ENCODE assay signal across 7 cellular contexts in the genomic region with DNA sequence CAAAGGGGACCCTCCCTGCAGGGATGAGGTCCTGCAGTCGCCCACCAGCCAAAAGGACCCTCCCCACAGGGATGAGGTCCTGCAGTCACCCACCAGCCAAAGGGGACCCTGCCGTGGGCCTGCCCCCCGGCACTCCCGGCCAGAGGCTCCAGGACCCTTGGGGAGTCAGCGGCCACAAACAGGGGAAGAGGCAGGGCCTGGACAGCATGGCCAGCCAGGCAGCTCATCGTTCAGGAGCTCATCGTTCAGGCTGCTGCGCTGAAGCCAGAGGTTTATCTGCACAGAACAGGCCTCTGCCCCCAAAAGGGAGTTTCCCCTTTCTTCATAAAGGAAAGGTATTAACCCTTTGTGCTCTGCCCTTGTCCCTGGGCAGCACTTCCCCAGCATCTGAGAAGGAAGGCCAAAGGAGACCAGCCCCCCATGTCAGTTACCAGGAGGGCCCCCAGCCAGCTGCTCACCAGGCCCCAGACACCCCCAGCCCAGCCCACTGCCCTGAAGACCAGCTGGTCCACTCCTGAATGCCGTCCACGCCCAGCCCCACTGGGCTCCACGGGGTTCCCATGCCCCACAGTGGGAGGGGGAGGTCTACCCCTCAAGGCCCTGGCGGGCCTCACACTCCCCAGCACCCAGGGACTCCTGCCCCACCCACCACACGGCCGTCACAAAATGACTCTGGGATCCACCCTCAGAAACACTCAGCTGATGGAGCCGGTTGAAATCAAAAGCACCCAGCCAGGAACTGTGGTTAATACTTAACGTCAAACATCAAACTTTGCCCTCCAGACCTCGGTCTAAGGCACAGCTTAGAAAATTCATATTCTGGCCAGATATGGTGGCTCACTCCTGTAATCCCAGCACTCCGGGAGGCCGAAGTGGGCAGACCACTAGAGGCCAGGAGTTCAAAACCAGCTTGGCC. TPM values are rescaled to one million over a fixed set of nuclear protein-coding genes. Genes with fewer than 3 reads are reported as not detected.
DNase-seq lines count a peak whose midpoint lies in the region; ATAC-seq and TF ChIP-seq lines count a peak whose summit lies in the region.

No MANE protein-coding gene starts in this region.

- no peaks in the 10 kb centered on the region for H3K27me3 Mint-ChIP-seq in activated naive CD8-positive, alpha-beta T cell

- no peaks in the 10 kb centered on the region for H3K27me3 ChIP-seq in Panc1 (ENCODE audit: control insufficient read depth, insufficient read depth, low read length)

- no peak for TF ChIP-seq CTCF in Panc1 (IDR thresholded peaks at IDR 0.05)

- H3K4me3 ChIP-seq in Panc1 (ENCODE audit: low read depth in 2 of 2, low read length in 2 of 2): peak overlapping the region; percentile 78 to 90; a peak in 3 of 4 replicates

- H3K9me3 ChIP-seq in Panc1 (ENCODE audit: control insufficient read depth, insufficient read depth, low read depth, low read length): no peaks in the 10 kb centered on the region

- peaks cover 70% of the 10 kb centered on the region for H3K4me1 Mint-ChIP-seq in activated naive CD8-positive, alpha-beta T cell (ENCODE audit: low read depth)

- no TSS peak for BruUV-seq in Panc1 (replicated peaks; lab: Mats Ljungman, UMichigan)

- ATAC-seq in GM21737 (IDR thresholded peaks at IDR 0.05; ENCODE audit: unreplicated experiment): peak; percentile 48
- no peak for ATAC-seq in Panc1

- H3K27ac ChIP-seq in Panc1 (ENCODE audit: low read length): peak overlapping the region; percentile 100

- H3K36me3 ChIP-seq in Panc1 (ENCODE audit: control insufficient read depth, insufficient read depth, low read length): no peaks in the 10 kb centered on the region

- intact Hi-C loops in Panc1 (cut with micrococcal nuclease; ENCODE audit: unreplicated experiment): no loop called here

- H3K36me3 Mint-ChIP-seq in activated naive CD8-positive, alpha-beta T cell: no peaks in the 10 kb centered on the region

- CTCF ChIA-PET in Panc1 (lab: Charles Lee): no interaction called here

- DNase-seq in Panc1 (ENCODE audit: low read depth, low spot score) (no peak), renal cortical epithelial cell (ENCODE audit: low read depth) (peak; percentile 84), NCI-H1417 treated with DMSO at 0.1 percent for 48 hours (lab: John Stamatoyannopoulos, UW) (no peak), NCI-H1694 treated with DMSO at 0.1 percent for 48 hours (lab: John Stamatoyannopoulos, UW) (no peak), NCI-H82 treated with DMSO at 0.1 percent for 48 hours (lab: John Stamatoyannopoulos, UW; ENCODE audit: unreplicated experiment) (no peak)

- peak overlapping the region; percentile 77 for H3K4me3 Mint-ChIP-seq in activated naive CD8-positive, alpha-beta T cell

- peak overlapping the region; percentile 58 for H3K27ac Mint-ChIP-seq in activated naive CD8-positive, alpha-beta T cell

- H3K4me1 ChIP-seq in Panc1 (ENCODE audit: control insufficient read depth, insufficient read depth, low read length): peaks cover 72% of the 10 kb centered on the region

- POLR2A ChIA-PET in Panc1 (lab: Charles Lee): interaction anchor here (0.6 to 0.7 kb wide), 3 partner anchors 39 to 146 kb away, joined by 3 to 10 read pairs (median 9); no protein-coding TSS in a partner anchor

- H3K9me3 Mint-ChIP-seq in activated naive CD8-positive, alpha-beta T cell (ENCODE audit: low read depth): no peaks in the 10 kb centered on the region

- in situ Hi-C loops in Panc1 (cut with HindIII; ENCODE audit: low pct_unique_long_range_greater_than_20kb, low sequenced_read_pairs): no loop called here

RNA-seq across cellular contexts. Expression of gene SLC12A7, which starts 6.3 kb away (rescaled TPM):
- total RNA-seq in Panc1 (2021; ENCODE audit: unreplicated experiment): 297 TPM
- polyA plus RNA-seq in Panc1 (2012; ENCODE audit: insufficient read length): 468 TPM
- 35.8 and 42.2 TPM in 2 replicates for total RNA-seq in renal cortical epithelial cell
